In genomic region chr2:171811229-171811628, GRCh38 we compare ENCODE assay signal across 9 cellular contexts.
DNase-seq lines count a peak whose midpoint lies in the region; FAIRE-seq and TF ChIP-seq lines count a peak whose summit lies in the region.
"Had no signal": no experiment of that assay in that cellular context is flagged by ENCODE, and none has a peak within 500 bp of the region (broad histone marks: within the 10 kb centered on the region; RNA-seq: fewer than 3 reads in every experiment).

No MANE protein-coding gene starts in this region.

- peaks cover 0 to 2% of the 10 kb centered on the region in 2 donors for H3K36me3 ChIP-seq in small intestine (ENCODE audit: control insufficient read depth in 2 of 2, insufficient read depth in 2 of 2, low read length in 2 of 2)

- CTCF ChIA-PET in activated CD4-positive, alpha-beta T cell treated with anti-CD3 and anti-CD28 coated beads, Interleukin-2, amount 10 ng/mL, durations not matched to agents 7 days and 5 days (lab: Charles Lee): interaction anchor here (0.7 to 1.1 kb wide), 2 partner anchors 38 to 44 kb away, joined by 3 to 5 read pairs; no protein-coding TSS in a partner anchor

- H3K4me3 Mint-ChIP-seq in activated CD4-positive, alpha-beta T cell treated with anti-CD3 and anti-CD28 coated beads, Interleukin-2, amount 10 ng/mL, durations not matched to agents 7 days and 5 days: no peak overlapping the region

- H3K4me1 Mint-ChIP-seq in activated CD4-positive, alpha-beta T cell treated with anti-CD3 and anti-CD28 coated beads, Interleukin-2, amount 10 ng/mL, durations not matched to agents 7 days and 5 days: no peaks in the 10 kb centered on the region

- no peak overlapping the region for H3K27ac ChIP-seq in small intestine (ENCODE audit: low read depth in 1 of 2, low read length in 1 of 2)
- H3K27ac ChIP-seq: skin epidermis had no signal

- no peaks in the 10 kb centered on the region for H3K9me3 Mint-ChIP-seq in activated CD4-positive, alpha-beta T cell treated with anti-CD3 and anti-CD28 coated beads, Interleukin-2, amount 10 ng/mL, durations not matched to agents 7 days and 5 days

- no peak for FAIRE-seq in small intestine (lab: Jason Lieb, UNC)

- WGBS in small intestine, 3 donors: 12 to 31% (median 21%) methylated on average over 4 of the region's 4 CpGs

- no peak overlapping the region for H3K4me3 ChIP-seq in epithelial cell of esophagus (ENCODE audit: low read length)
- H3K4me3 ChIP-seq in small intestine (ENCODE audit: low read depth in 1 of 2, low read length in 2 of 2): no peak overlapping the region
- H3K4me3 ChIP-seq: skin epidermis had no signal

- no peaks in the 10 kb centered on the region for H3K4me1 ChIP-seq in small intestine (ENCODE audit: control insufficient read depth in 2 of 2, insufficient read depth in 1 of 2, low read depth in 1 of 2, low read length in 1 of 2)

- H3K27ac Mint-ChIP-seq in activated CD4-positive, alpha-beta T cell treated with anti-CD3 and anti-CD28 coated beads, Interleukin-2, amount 10 ng/mL, durations not matched to agents 7 days and 5 days: no peak overlapping the region

- H3K36me3 Mint-ChIP-seq in activated CD4-positive, alpha-beta T cell treated with anti-CD3 and anti-CD28 coated beads, Interleukin-2, amount 10 ng/mL, durations not matched to agents 7 days and 5 days (ENCODE audit: low read depth): peaks cover 20% of the 10 kb centered on the region

- H3K9me3 ChIP-seq in small intestine (ENCODE audit: control insufficient read depth, low read depth): no peaks in the 10 kb centered on the region

- H3K27me3 ChIP-seq in small intestine (ENCODE audit: control insufficient read depth in 2 of 2, insufficient read depth in 2 of 2, low read length in 2 of 2): no peaks in the 10 kb centered on the region

- peak; percentile 19 for DNase-seq in SIG-M5 treated with dmso at 0.1 percent for 504 hours (lab: John Stamatoyannopoulos, UW; ENCODE audit: unreplicated experiment)
- no peak for DNase-seq in SIG-M5 (lab: John Stamatoyannopoulos, UW)
- DNase-seq in NCI-H526 (lab: John Stamatoyannopoulos, UW): peak; percentile 12 to 71
- peak; percentile 54 for DNase-seq in epithelial cell of esophagus (ENCODE audit: low read depth)
- peak; percentile 66 for DNase-seq in small intestine
- no peak for DNase-seq in activated CD4-positive, alpha-beta T cell treated with anti-CD3 and anti-CD28 coated beads, Interleukin-2, amount 50 U/mL, for 4 hours
- DNase-seq in activated CD4-positive, alpha-beta T cell treated with anti-CD3 and anti-CD28 coated beads, Interleukin-2, amount 10 ng/mL, durations not matched to agents 7 days and 5 days: no peak
- DNase-seq in cortex of kidney (lab: John Stamatoyannopoulos, UW): no peak

- POLR2A ChIA-PET in activated CD4-positive, alpha-beta T cell treated with anti-CD3 and anti-CD28 coated beads, Interleukin-2, amount 10 ng/mL, durations not matched to agents 7 days and 5 days (lab: Charles Lee): no interaction called here

- TF ChIP-seq CTCF in epithelial cell of esophagus (IDR thresholded peaks at IDR 0.05; ENCODE audit: insufficient read depth, low read depth, low read length, missing control alignments): peak; percentile 47

- H3K27me3 Mint-ChIP-seq in activated CD4-positive, alpha-beta T cell treated with anti-CD3 and anti-CD28 coated beads, Interleukin-2, amount 10 ng/mL, durations not matched to agents 7 days and 5 days: no peaks in the 10 kb centered on the region

Comparison
In these comparisons a context has a peak if more than half of its experiments do, and no peak if none do; other contexts are left out.
1. DNase-seq: peak in SIG-M5 treated with dmso at 0.1 percent for 504 hours (single experiment), NCI-H526 (2 of 2), epithelial cell of esophagus (single experiment) and small intestine (single experiment); none in SIG-M5 (single experiment), activated CD4-positive, alpha-beta T cell treated with anti-CD3 and anti-CD28 coated beads, Interleukin-2, amount 50 U/mL, for 4 hours (0 of 2), activated CD4-positive, alpha-beta T cell treated with anti-CD3 and anti-CD28 coated beads, Interleukin-2, amount 10 ng/mL, durations not matched to agents 7 days and 5 days (single experiment) and cortex of kidney (single experiment).